15 cellular contexts compared by ENCODE assay signal in genomic region chr1:40575336-40575735, GRCh38. TPM values are rescaled to one million over a fixed set of nuclear protein-coding genes. Genes with fewer than 3 reads are reported as not detected.
DNase-seq lines count a peak whose midpoint lies in the region; ATAC-seq and TF ChIP-seq lines count a peak whose summit lies in the region.
"Had no signal": no experiment of that assay in that cellular context is flagged by ENCODE, and none has a peak within 500 bp of the region (broad histone marks: within the 10 kb centered on the region; RNA-seq: fewer than 3 reads in every experiment).

No MANE protein-coding gene starts in this region.

- no peak overlapping the region for H3K4me3 Mint-ChIP-seq in activated CD4-positive, alpha-beta T cell treated with anti-CD3 and anti-CD28 coated beads for 36 hours
- H3K4me3 Mint-ChIP-seq: CD4-positive, alpha-beta memory T cell; GM23338 had no signal

- no peak overlapping the region for H2BK20ac ChIP-seq in IMR-90 (ENCODE audit: low read depth, low read length)

- no peaks in the 10 kb centered on the region for H3K4me1 ChIP-seq in IMR-90 (ENCODE audit: control insufficient read depth, insufficient read depth, low read length)
- no peaks in the 10 kb centered on the region for H3K4me1 ChIP-seq in adipocyte (ENCODE audit: control insufficient read depth, insufficient read depth, low read length)
- H3K4me1 ChIP-seq in mesenchymal stem cell (ENCODE audit: control insufficient read depth, insufficient read depth, low read depth, low read length): no peaks in the 10 kb centered on the region
- H3K4me1 ChIP-seq: BE2C had no signal

- no peak overlapping the region for H2AK9ac ChIP-seq in IMR-90 (replicated peaks; ENCODE audit: low read depth, low read length, poor library complexity)

- H3K9ac ChIP-seq in IMR-90 (ENCODE audit: low read depth, low read length) (no peak overlapping the region), adipocyte (ENCODE audit: low read length) (no peak overlapping the region), mesenchymal stem cell (ENCODE audit: low read length) (no peak overlapping the region)

- H3K23ac ChIP-seq in IMR-90 (ENCODE audit: low read depth, low read length) (no peak overlapping the region), mesenchymal stem cell (ENCODE audit: low read length in 2 of 2) (no peak overlapping the region)

- H3K4ac ChIP-seq in IMR-90 (ENCODE audit: low read depth, low read length) (no peak overlapping the region), mesenchymal stem cell (ENCODE audit: low read depth in 1 of 2, low read length in 2 of 2) (no peak overlapping the region)

- H3K27me3 ChIP-seq in IMR-90 (ENCODE audit: control insufficient read depth, insufficient read depth, low read length) (peaks cover 2% of the 10 kb centered on the region; the same call in 1 of the 2 replicates), adipocyte (replicated peaks; ENCODE audit: control insufficient read depth, insufficient read depth, low read length) (no peaks in the 10 kb centered on the region), mesenchymal stem cell (ENCODE audit: control insufficient read depth in 1 of 2, insufficient read depth in 1 of 2, low read length in 2 of 2) (no peaks in the 10 kb centered on the region)
- H3K27me3 ChIP-seq: BE2C had no signal

- no peak overlapping the region for H3K4me3 ChIP-seq in IMR-90 (ENCODE audit: insufficient read depth, low read depth, low read length)
- no peak overlapping the region for H3K4me3 ChIP-seq in adipocyte (ENCODE audit: low read length)
- no peak overlapping the region for H3K4me3 ChIP-seq in mesenchymal stem cell (ENCODE audit: insufficient read depth in 1 of 2, low read depth in 1 of 2, low read length in 2 of 2)
- H3K4me3 ChIP-seq: GM12878, GM23338 had no signal

- no peak for TF ChIP-seq POLR2A in IMR-90 (IDR thresholded peaks at IDR 0.05; ENCODE audit: low read depth, low read length)

- H4K20me1 ChIP-seq in IMR-90 (ENCODE audit: insufficient read depth, low read length): no peaks in the 10 kb centered on the region

- BruUV-seq in IMR-90 (replicated peaks; lab: Mats Ljungman, UMichigan): no TSS peak

- TF ChIP-seq RAD21 in IMR-90 (IDR thresholded peaks at IDR 0.05; ENCODE audit: low read length): no peak

- CTCF ChIA-PET in IMR-90 (lab: Yijun Ruan, JAX): no interaction called here
- CTCF ChIA-PET in activated CD4-positive, alpha-beta T cell treated with anti-CD3 and anti-CD28 coated beads for 36 hours (lab: Charles Lee): no interaction called here

- H3K9me3 ChIP-seq in IMR-90 (ENCODE audit: control insufficient read depth, insufficient read depth, low read length): no peaks in the 10 kb centered on the region
- peaks cover 4% of the 10 kb centered on the region for H3K9me3 ChIP-seq in adipocyte (ENCODE audit: control insufficient read depth, low read length)
- no peaks in the 10 kb centered on the region for H3K9me3 ChIP-seq in mesenchymal stem cell (ENCODE audit: control insufficient read depth, low read length)
- H3K9me3 ChIP-seq: BE2C had no signal

- H4K5ac ChIP-seq in IMR-90 (ENCODE audit: low read depth, low read length): no peak overlapping the region

- no peak overlapping the region for H3K56ac ChIP-seq in IMR-90 (ENCODE audit: extremely low read depth, insufficient read depth, low read length)

- DNase-seq in IMR-90: peak; percentile 28
- DNase-seq in adipocyte (ENCODE audit: low read depth): peak; percentile 28
- peak; percentile 25 for DNase-seq in dermis blood vessel endothelial cell
- DNase-seq in mesenchymal stem cell: peak; percentile 16
- no peak for DNase-seq in activated CD4-positive, alpha-beta T cell treated with anti-CD3 and anti-CD28 coated beads for 36 hours
- no peak for DNase-seq in activated naive CD4-positive, alpha-beta T cell treated with anti-CD3 and anti-CD28 coated beads, Interleukin-2, amount 50 U/mL, for 72 hours (ENCODE audit: low spot score in 2 of 2)
- no peak for DNase-seq in caudate nucleus (lab: John Stamatoyannopoulos, UW)
- DNase-seq in mucosa of gallbladder (ENCODE audit: low spot score): no peak
- DNase-seq: BE2C; CD4-positive, alpha-beta memory T cell; DMS79; H7 had no signal

- H4K91ac ChIP-seq in IMR-90 (ENCODE audit: insufficient read depth, low read depth, low read length) (no peak overlapping the region), mesenchymal stem cell (ENCODE audit: low read length) (no peak overlapping the region)

- H3K4me1 Mint-ChIP-seq in activated CD4-positive, alpha-beta T cell treated with anti-CD3 and anti-CD28 coated beads for 36 hours: no peaks in the 10 kb centered on the region
- H3K4me1 Mint-ChIP-seq: CD4-positive, alpha-beta memory T cell; GM23338 had no signal

- H3K18ac ChIP-seq in IMR-90 (ENCODE audit: low read depth, low read length) (no peak overlapping the region), mesenchymal stem cell (ENCODE audit: low read depth in 1 of 2, low read length in 2 of 2) (no peak overlapping the region)

- no peak overlapping the region for H2BK120ac ChIP-seq in IMR-90 (ENCODE audit: low read depth, low read length)
- H2BK120ac ChIP-seq in mesenchymal stem cell (ENCODE audit: low read depth, low read length): no peak overlapping the region

- H3K27ac Mint-ChIP-seq in activated CD4-positive, alpha-beta T cell treated with anti-CD3 and anti-CD28 coated beads for 36 hours: no peak overlapping the region
- H3K27ac Mint-ChIP-seq in activated naive CD4-positive, alpha-beta T cell treated with anti-CD3 and anti-CD28 coated beads, Interleukin-2, amount 50 U/mL, for 72 hours: no peak overlapping the region
- H3K27ac Mint-ChIP-seq: CD4-positive, alpha-beta memory T cell; GM23338 had no signal

- intact Hi-C loops in IMR-90 (cut with micrococcal nuclease): no loop called here
- intact Hi-C loops in activated CD4-positive, alpha-beta T cell treated with anti-CD3 and anti-CD28 coated beads for 36 hours (cut with DNase I, micrococcal nuclease): loop anchor here in 1 of 2 experiments (5.0 kb wide), 1 partner anchor 52 kb away; no protein-coding TSS in a partner anchor

- H4K8ac ChIP-seq in IMR-90 (ENCODE audit: low read depth in 2 of 2, low read length in 2 of 2) (no peak overlapping the region), mesenchymal stem cell (ENCODE audit: low read length) (no peak overlapping the region)

- peak; percentile 57 for ATAC-seq in IMR-90 (ENCODE audit: low read depth)
- no peak for ATAC-seq in activated CD4-positive, alpha-beta T cell treated with anti-CD3 and anti-CD28 coated beads for 36 hours
- no peak for ATAC-seq in activated naive CD4-positive, alpha-beta T cell treated with anti-CD3 and anti-CD28 coated beads, Interleukin-2, amount 50 U/mL, for 72 hours
- ATAC-seq: GM12878, GM23338 had no signal

- TF ChIP-seq CTCF in IMR-90 (conservative IDR thresholded peaks at IDR 0.05; ENCODE audit: low read depth, low read length): no peak

- H3K27ac ChIP-seq in IMR-90 (ENCODE audit: insufficient read depth, low read length): no peak overlapping the region
- no peak overlapping the region for H3K27ac ChIP-seq in mesenchymal stem cell (ENCODE audit: low read length, poor library complexity, severe bottlenecking)
- H3K27ac ChIP-seq in caudate nucleus (ENCODE audit: low read depth, low read length): no peak overlapping the region
- H3K27ac ChIP-seq: C4-2B had no signal

- POLR2A ChIA-PET in IMR-90 (lab: Charles Lee; ENCODE audit: unreplicated experiment): no interaction called here
- POLR2A ChIA-PET in activated CD4-positive, alpha-beta T cell treated with anti-CD3 and anti-CD28 coated beads for 36 hours (lab: Charles Lee): no interaction called here

- H3K14ac ChIP-seq in IMR-90 (replicated peaks; ENCODE audit: low read depth, low read length) (no peak overlapping the region), mesenchymal stem cell (ENCODE audit: low read length in 2 of 2) (no peak overlapping the region)

- dilution Hi-C loops in IMR-90 (cut with HindIII; ENCODE audit: low sequenced_read_pairs, unreplicated experiment): no loop called here

- H2BK5ac ChIP-seq in IMR-90 (ENCODE audit: low read depth, low read length, poor library complexity, severe bottlenecking) (no peak overlapping the region), mesenchymal stem cell (ENCODE audit: low read depth, low read length, poor library complexity, severe bottlenecking) (no peak overlapping the region)

- H3K4me2 ChIP-seq in IMR-90 (ENCODE audit: low read depth, low read length) (no peak overlapping the region), mesenchymal stem cell (ENCODE audit: low read length, poor library complexity, severe bottlenecking) (no peak overlapping the region)
- H3K4me2 ChIP-seq: GM23338 had no signal

- H3K79me1 ChIP-seq in IMR-90 (ENCODE audit: low read depth in 1 of 2, low read length in 2 of 2) (no peaks in the 10 kb centered on the region), mesenchymal stem cell (replicated peaks; ENCODE audit: low read length, poor library complexity, severe bottlenecking) (no peaks in the 10 kb centered on the region)

- no peaks in the 10 kb centered on the region for H3K36me3 Mint-ChIP-seq in activated CD4-positive, alpha-beta T cell treated with anti-CD3 and anti-CD28 coated beads for 36 hours (ENCODE audit: low read depth)
- H3K36me3 Mint-ChIP-seq in activated naive CD4-positive, alpha-beta T cell treated with anti-CD3 and anti-CD28 coated beads, Interleukin-2, amount 50 U/mL, for 72 hours: no peaks in the 10 kb centered on the region
- H3K36me3 Mint-ChIP-seq: CD4-positive, alpha-beta memory T cell had no signal

- no peaks in the 10 kb centered on the region for H3K9me1 ChIP-seq in IMR-90 (ENCODE audit: insufficient read depth, low read length)

- H2AK5ac ChIP-seq in IMR-90 (ENCODE audit: low read depth, low read length): no peak overlapping the region
- H2AK5ac ChIP-seq in mesenchymal stem cell (ENCODE audit: low read length, severe bottlenecking): no peak overlapping the region

- no peak overlapping the region for H2AFZ ChIP-seq in IMR-90 (replicated peaks; ENCODE audit: low read length, poor library complexity)
- H2AFZ ChIP-seq in mesenchymal stem cell (ENCODE audit: low read depth, low read length): no peak overlapping the region
- H2AFZ ChIP-seq: GM23338 had no signal

- H2BK15ac ChIP-seq in IMR-90 (ENCODE audit: low read depth, low read length): no peak overlapping the region
- H2BK15ac ChIP-seq in mesenchymal stem cell (ENCODE audit: low read depth, poor library complexity, severe bottlenecking): no peak overlapping the region

- peaks cover 10% of the 10 kb centered on the region for H3K27me3 Mint-ChIP-seq in activated CD4-positive, alpha-beta T cell treated with anti-CD3 and anti-CD28 coated beads for 36 hours

- H3K9me3 Mint-ChIP-seq in activated CD4-positive, alpha-beta T cell treated with anti-CD3 and anti-CD28 coated beads for 36 hours (ENCODE audit: low read depth): peaks cover 2% of the 10 kb centered on the region
- no peaks in the 10 kb centered on the region for H3K9me3 Mint-ChIP-seq in activated naive CD4-positive, alpha-beta T cell treated with anti-CD3 and anti-CD28 coated beads, Interleukin-2, amount 50 U/mL, for 72 hours

- H2BK12ac ChIP-seq in mesenchymal stem cell (ENCODE audit: low read length in 2 of 2): no peak overlapping the region

- in situ Hi-C loops in IMR-90 (cut with MboI; ENCODE audit: low sequenced_read_pairs): no loop called here

- no peaks in the 10 kb centered on the region for H3K36me3 ChIP-seq in IMR-90 (ENCODE audit: control insufficient read depth, insufficient read depth, low read length)
- H3K36me3 ChIP-seq in adipocyte (ENCODE audit: control insufficient read depth, insufficient read depth, low read length, severe bottlenecking): no peaks in the 10 kb centered on the region
- no peaks in the 10 kb centered on the region for H3K36me3 ChIP-seq in mesenchymal stem cell (ENCODE audit: control insufficient read depth in 1 of 2, insufficient read depth in 2 of 2, low read depth in 1 of 2, low read length in 2 of 2)
- H3K36me3 ChIP-seq: BE2C had no signal

RNA-seq across cellular contexts. Expression of gene ZNF684, which starts 43.9 kb away (rescaled TPM):
- total RNA-seq in IMR-90 (2012; rRNA removed) (4.1 and 5.0 TPM in 2 replicates), dermis blood vessel endothelial cell (3.3 and 4.4 TPM in 2 replicates), mucosa of gallbladder (4.4 TPM)
- 1.4 and 1.8 TPM in 2 replicates for polyA plus RNA-seq in IMR-90 (2012; rRNA removed)
- polyA plus RNA-seq in IMR-90 (2012; cell fraction: cytosol; rRNA removed): 0.37 and 1.4 TPM in 2 replicates
- 0.63 and 4.1 TPM in 2 replicates for polyA plus RNA-seq in IMR-90 (2012; cell fraction: nucleus; rRNA removed; ENCODE audit: low replicate concordance)
- polyA plus RNA-seq in mesenchymal stem cell (2013, experiment 1 of 2): 2.4 TPM
- polyA plus RNA-seq in mesenchymal stem cell (2013, experiment 2 of 2): 2.3 TPM
- 1 to 10 TPM; 4.5 to 6.6 TPM for total RNA-seq in activated CD4-positive, alpha-beta T cell treated with anti-CD3 and anti-CD28 coated beads for 36 hours
- total RNA-seq in activated naive CD4-positive, alpha-beta T cell treated with anti-CD3 and anti-CD28 coated beads, Interleukin-2, amount 50 U/mL, for 72 hours: 10 to 100 TPM in 1 of 2 donors, 1 to 10 TPM in 1; 4.2 to 13.3 TPM

Comparison
In these comparisons a context has a peak if more than half of its experiments do, and no peak if none do; other contexts are left out.
1. DNase-seq: peak in IMR-90 (single experiment), adipocyte (single experiment), dermis blood vessel endothelial cell (single experiment) and mesenchymal stem cell (single experiment); none in activated CD4-positive, alpha-beta T cell treated with anti-CD3 and anti-CD28 coated beads for 36 hours (single experiment), activated naive CD4-positive, alpha-beta T cell treated with anti-CD3 and anti-CD28 coated beads, Interleukin-2, amount 50 U/mL, for 72 hours (0 of 2), caudate nucleus (0 of 61) and mucosa of gallbladder (single experiment).